In genomic region chr14:58122546-58122945, GRCh38 we compare ENCODE assay signal across 10 cellular contexts. TPM values are rescaled to one million over a fixed set of nuclear protein-coding genes. Genes with fewer than 3 reads are reported as not detected.
DNase-seq lines count a peak whose midpoint lies in the region; ATAC-seq and TF ChIP-seq lines count a peak whose summit lies in the region.
"Not testable (repeated sequence)": the region's sequence is repeated elsewhere in the genome, so short reads cannot be mapped to it uniquely, and the experiment has no call there.
"Had no signal": no experiment of that assay in that cellular context is flagged by ENCODE, and none has a peak within 500 bp of the region (broad histone marks: within the 10 kb centered on the region; RNA-seq: fewer than 3 reads in every experiment).

No MANE protein-coding gene starts in this region.

- ATAC-seq in PC-3 = not testable (repeated sequence)

- H3K4me3 ChIP-seq in PC-3 (ENCODE audit: low read length); PC-9: not testable (repeated sequence)

- POLR2A ChIA-PET in PC-3 (lab: Charles Lee; ENCODE audit: unreplicated experiment); PC-9 (lab: Charles Lee; ENCODE audit: unreplicated experiment): not testable (repeated sequence)

- CTCF ChIA-PET in PC-3 (lab: Charles Lee); PC-9 (lab: Charles Lee): not testable (repeated sequence)

- not testable (repeated sequence) for H2AFZ ChIP-seq in PC-3 (ENCODE audit: low read length); PC-9

- H3K4me1 ChIP-seq in PC-3 (ENCODE audit: insufficient read depth, low read length) (peaks cover 23% of the 10 kb centered on the region), PC-9 (replicated peaks; ENCODE audit: insufficient read depth) (peaks cover 11% of the 10 kb centered on the region; the same call in 1 of the 2 replicates)

- not testable (repeated sequence) for H3K9me3 ChIP-seq in PC-3 (ENCODE audit: low read length); PC-9 (ENCODE audit: insufficient read depth, low read depth)

- DNase-seq in M059J (ENCODE audit: low read depth) (peak; percentile 71), PC-3 (peak; percentile 70), PC-9 (peak; percentile 42 to 45), RPMI7951 (ENCODE audit: low read depth) (peak; percentile 66)

- H4K20me1 ChIP-seq in PC-3 (ENCODE audit: low read length); PC-9 (ENCODE audit: insufficient read depth): not testable (repeated sequence)

- not testable (repeated sequence) for H3K27me3 ChIP-seq in PC-3 (ENCODE audit: low read length); PC-9 (ENCODE audit: insufficient read depth, low read depth)

- H3K27ac ChIP-seq in PC-3 (ENCODE audit: low read length); PC-9: not testable (repeated sequence)

- H3K9me2 ChIP-seq in PC-3 (replicated peaks; ENCODE audit: low read length); PC-9 (ENCODE audit: insufficient read depth): not testable (repeated sequence)

- not testable (repeated sequence) for H3F3A ChIP-seq in PC-3 (ENCODE audit: low read length, unreplicated experiment); PC-9 (ENCODE audit: insufficient read depth, low read depth)

- H3K9ac ChIP-seq in PC-3 (ENCODE audit: low read length) = not testable (repeated sequence)

- not testable (repeated sequence) for BruUV-seq in PC-3 (replicated peaks; lab: Mats Ljungman, UMichigan); PC-9 (replicated peaks; lab: Mats Ljungman, UMichigan)

- intact Hi-C loops in PC-3 (cut with micrococcal nuclease); PC-9 (cut with micrococcal nuclease; ENCODE audit: unreplicated experiment): not testable (repeated sequence)

- not testable (repeated sequence) for H3K36me3 ChIP-seq in PC-3 (ENCODE audit: low read depth, low read length); PC-9 (ENCODE audit: low read depth)

- TF ChIP-seq CTCF in PC-3 (conservative IDR thresholded peaks at IDR 0.05; ENCODE audit: low read depth, low read length); PC-9 (conservative IDR thresholded peaks at IDR 0.05): not testable (repeated sequence)

- H3K79me2 ChIP-seq in PC-3 (ENCODE audit: low read length); PC-9 (ENCODE audit: low read depth): not testable (repeated sequence)

- H3K4me2 ChIP-seq in PC-3 (ENCODE audit: low read length) = not testable (repeated sequence)
- H3K4me2 ChIP-seq in PC-9 = peak overlapping the region; percentile 8; the same call in 1 of the 2 replicates

RNA-seq across cellular contexts. Expression of gene ARMH4, which starts 29.5 kb away (rescaled TPM):
- 0.91 and 3.0 TPM in 2 replicates for total RNA-seq in M059J (2014; rRNA removed; shearing (Covaris generic))
- 2.6 and 3.3 TPM in 2 replicates for total RNA-seq in PC-3 (2014; rRNA removed)
- not detected in 2 replicates for total RNA-seq in PC-9 (2021)
- 1.3 and 1.8 TPM in 2 replicates for total RNA-seq in RPMI7951 (2014; rRNA removed; shearing (Covaris generic))
- total RNA-seq: B cell; Calu3; CD4-positive, alpha-beta memory T cell; CD4-positive, alpha-beta T cell; CD8-positive, alpha-beta memory T cell; CD8-positive, alpha-beta T cell had no signal
